11 cellular contexts compared by ENCODE assay signal in the genomic region with DNA sequence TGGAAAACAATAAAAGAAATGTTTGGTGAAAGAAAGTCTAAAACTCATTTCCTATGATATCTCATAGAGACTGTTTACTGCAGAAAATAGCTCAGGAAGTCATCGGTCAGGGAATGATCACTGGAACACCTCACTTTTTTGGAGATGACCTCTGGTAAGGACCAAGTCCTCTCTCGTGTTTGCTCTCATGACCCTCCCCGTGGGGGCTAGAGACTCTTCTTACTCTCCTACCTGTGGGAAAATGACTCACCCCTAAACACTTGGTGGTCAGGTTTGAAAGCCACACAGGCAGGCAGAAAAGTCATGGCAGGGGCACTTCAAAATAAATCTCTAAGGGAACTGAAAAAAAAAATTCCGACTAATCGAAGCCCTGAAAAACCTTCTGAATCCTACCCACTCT. TPM values are rescaled to one million over a fixed set of nuclear protein-coding genes. Genes with fewer than 3 reads are reported as not detected.
A peak's percentile ranks its signal among the peaks of the same experiment; 100 is the strongest.
DNase-seq lines count a peak whose midpoint lies in the region; ATAC-seq, FAIRE-seq and TF ChIP-seq lines count a peak whose summit lies in the region.
"Had no signal": no experiment of that assay in that cellular context is flagged by ENCODE, and none has a peak within 500 bp of the region (broad histone marks: within the 10 kb centered on the region; RNA-seq: fewer than 3 reads in every experiment).

No MANE protein-coding gene starts in this region.

- in situ Hi-C loops in KBM-7 (cut with MboI; ENCODE audit: low pct_unique_long_range_greater_than_20kb, low sequenced_read_pairs): no loop called here

- H3K79me2 ChIP-seq in KMS-11 (ENCODE audit: insufficient read depth, low read depth): no peaks in the 10 kb centered on the region

- intact Hi-C loops in Right ventricle myocardium superior (cut with DNase I): no loop called here

- no peak overlapping the region for H2AFZ ChIP-seq in KMS-11 (ENCODE audit: low read depth)

- H4K20me1 ChIP-seq in BLaER1 treated with 17β-estradiol and CSF1 and Interleukin-3, amounts not matched to agents 10 nM and 100 nM: no peaks in the 10 kb centered on the region
- H4K20me1 ChIP-seq in KMS-11 (ENCODE audit: insufficient read depth): no peaks in the 10 kb centered on the region

- peaks cover 0 to 18% (median 11%) of the 10 kb centered on the region in 11 experiments; a peak in 10 of 22 replicates for H3K9me3 ChIP-seq in BLaER1 treated with 17β-estradiol and CSF1 and Interleukin-3, amounts not matched to agents 10 nM and 100 nM (replicated peaks in 1 of 11)
- H3K9me3 ChIP-seq in small intestine (ENCODE audit: control insufficient read depth, low read depth): no peaks in the 10 kb centered on the region
- H3K9me3 ChIP-seq: colonic mucosa, stomach had no signal

- TF ChIP-seq CTCF in KMS-11 (conservative IDR thresholded peaks at IDR 0.05; ENCODE audit: low read depth, low read length): no peak

- DNase-seq in glomerular visceral epithelial cell (ENCODE audit: extremely low spot score) (peak; percentile 25), KBM-7 (no peak), small intestine (no peak), Right ventricle myocardium superior (no peak)
- DNase-seq: GDM1 had no signal

- no peak overlapping the region for H3K4me3 ChIP-seq in BLaER1 treated with 17β-estradiol and CSF1 and Interleukin-3, amounts not matched to agents 10 nM and 100 nM
- H3K4me3 ChIP-seq in KMS-11 (IDR thresholded peaks at IDR 0.05; ENCODE audit: insufficient read depth, low read depth, low read length): no peak overlapping the region
- no peak overlapping the region for H3K4me3 ChIP-seq in small intestine (ENCODE audit: low read depth in 1 of 2, low read length in 2 of 2)

- ATAC-seq in GM19023 (IDR thresholded peaks at IDR 0.05; ENCODE audit: unreplicated experiment) (peak; percentile 45), GM18870 (IDR thresholded peaks at IDR 0.05; ENCODE audit: unreplicated experiment) (no peak), Right ventricle myocardium superior (ENCODE audit: poor library complexity) (no peak)

- FAIRE-seq in small intestine (lab: Jason Lieb, UNC): no peak

- H3K27ac ChIP-seq in BLaER1 treated with 17β-estradiol and CSF1 and Interleukin-3, amounts not matched to agents 10 nM and 100 nM: peak overlapping the region in 4 of 11 experiments; percentile 23 to 63 (median 26); a peak in 6 of 22 replicates
- H3K27ac ChIP-seq in KMS-11 (no peak overlapping the region; the same call in 1 of the 2 replicates), small intestine (ENCODE audit: low read depth in 1 of 2, low read length in 1 of 2) (no peak overlapping the region)
- H3K27ac ChIP-seq: colonic mucosa had no signal

- 74 to 77% (median 75%) methylated on average over 5 of the region's 5 CpGs for WGBS in small intestine, 3 donors

- H3K4me1 ChIP-seq in BLaER1 treated with 17β-estradiol and CSF1 and Interleukin-3, amounts not matched to agents 10 nM and 100 nM: peaks cover 13 to 81% (median 49%) of the 10 kb centered on the region in 10 experiments; a peak in 18 of 20 replicates
- H3K4me1 ChIP-seq in KMS-11 (ENCODE audit: low read depth, poor library complexity, severe bottlenecking) (peaks cover 6% of the 10 kb centered on the region), small intestine (ENCODE audit: control insufficient read depth in 2 of 2, insufficient read depth in 1 of 2, low read depth in 1 of 2, low read length in 1 of 2) (no peaks in the 10 kb centered on the region)
- H3K4me1 ChIP-seq: colonic mucosa had no signal

- H3K9ac ChIP-seq in BLaER1 treated with 17β-estradiol and CSF1 and Interleukin-3, amounts not matched to agents 10 nM and 100 nM: peak overlapping the region in 2 of 11 experiments; percentile 30 to 35; a peak in 3 of 22 replicates
- no peak overlapping the region for H3K9ac ChIP-seq in KMS-11

- H3K27me3 ChIP-seq in BLaER1 treated with 17β-estradiol and CSF1 and Interleukin-3, amounts not matched to agents 10 nM and 100 nM: peaks cover 0 to 6% (median 0%) of the 10 kb centered on the region in 11 experiments; a peak in 1 of 22 replicates
- no peaks in the 10 kb centered on the region for H3K27me3 ChIP-seq in KMS-11 (ENCODE audit: insufficient read depth, low read depth)
- H3K27me3 ChIP-seq in small intestine (ENCODE audit: control insufficient read depth in 2 of 2, insufficient read depth in 2 of 2, low read length in 2 of 2): no peaks in the 10 kb centered on the region
- H3K27me3 ChIP-seq: colonic mucosa had no signal

- no peaks in the 10 kb centered on the region for H3K36me3 ChIP-seq in BLaER1 treated with 17β-estradiol and CSF1 and Interleukin-3, amounts not matched to agents 10 nM and 100 nM
- H3K36me3 ChIP-seq in KMS-11 (ENCODE audit: insufficient read depth): no peaks in the 10 kb centered on the region
- no peaks in the 10 kb centered on the region for H3K36me3 ChIP-seq in small intestine (ENCODE audit: control insufficient read depth in 2 of 2, insufficient read depth in 2 of 2, low read length in 2 of 2)
- H3K36me3 ChIP-seq: colonic mucosa, stomach had no signal

- H3K4me2 ChIP-seq in BLaER1 treated with 17β-estradiol and CSF1 and Interleukin-3, amounts not matched to agents 10 nM and 100 nM: peak overlapping the region; percentile 45 to 78 (median 61)
- H3K4me2 ChIP-seq in KMS-11: peak overlapping the region; percentile 22; the same call in 1 of the 2 replicates

RNA-seq across cellular contexts. Expression of a gene that starts 48.2 kb away (rescaled TPM):
- polyA plus RNA-seq in small intestine: not detected
- total RNA-seq in Right ventricle myocardium superior: not detected
- total RNA-seq: colonic mucosa, stomach had no signal
- polyA plus RNA-seq: stomach had no signal

RNA-seq across cellular contexts. Expression of a gene that starts 51.4 kb away (rescaled TPM):
- polyA plus RNA-seq in small intestine: 1 to 10 TPM in 1 of 3 donors, under 1 TPM in 2; 0.27 to 1.2 (median 0.45) TPM
- 3.0 TPM for total RNA-seq in Right ventricle myocardium superior
